ENCODE assay signal across 2 cellular contexts in genomic region chr11:130451261-130452019, GRCh38.
TF ChIP-seq lines count a peak whose summit lies in the region.

No MANE protein-coding gene starts in this region.

TF ChIP-seq in IMR-90, 13 proteins besides CTCF, POLR2A, EP300 and RAD21 (continued from another document):
- TF ChIP-seq USF2 (IDR thresholded peaks at IDR 0.05; ENCODE audit: low read depth, low read length) (no peak), MXI1 (IDR thresholded peaks at IDR 0.05; ENCODE audit: borderline replicate concordance, low read depth, low read length) (no peak), SMC3 (IDR thresholded peaks at IDR 0.05; ENCODE audit: low read depth, low read length) (no peak), RCOR1 (IDR thresholded peaks at IDR 0.05; ENCODE audit: insufficient replicate concordance, low read length) (no peak), ELK1 (IDR thresholded peaks at IDR 0.05; ENCODE audit: borderline replicate concordance, low read depth, low read length) (no peak), FOS (IDR thresholded peaks at IDR 0.05; ENCODE audit: low read depth, low read length) (no peak), NFE2L2 (IDR thresholded peaks at IDR 0.05; ENCODE audit: low read depth, low read length) (no peak), CHD1 (IDR thresholded peaks at IDR 0.05; ENCODE audit: low read depth, low read length) (no peak), MAZ (IDR thresholded peaks at IDR 0.05; ENCODE audit: borderline replicate concordance, low read depth, low read length) (no peak), MAFK (IDR thresholded peaks at IDR 0.05; ENCODE audit: low read depth, low read length) (no peak), BHLHE40 (IDR thresholded peaks at IDR 0.05; ENCODE audit: low read depth, low read length) (no peak)

TF ChIP-seq in WTC11, 78 proteins besides CTCF, POLR2A, EP300 and RAD21 (continued from another document):
- no peak for TF ChIP-seq ZNF281 (CRISPR knock-in tag; IDR thresholded peaks at IDR 0.05)
- no peak for TF ChIP-seq KAT7 (CRISPR knock-in tag; IDR thresholded peaks at IDR 0.05; ENCODE audit: borderline replicate concordance)
- no peak for TF ChIP-seq NFATC4 (CRISPR knock-in tag; IDR thresholded peaks at IDR 0.05)
- no peak for TF ChIP-seq NR2C2 (CRISPR knock-in tag; IDR thresholded peaks at IDR 0.05)
- no peak for TF ChIP-seq FOXP4 (CRISPR knock-in tag; IDR thresholded peaks at IDR 0.05)
- no peak for TF ChIP-seq JAZF1 (CRISPR knock-in tag; IDR thresholded peaks at IDR 0.05)
- TF ChIP-seq SMAD4 (CRISPR knock-in tag; IDR thresholded peaks at IDR 0.05) = no peak
- TF ChIP-seq HMGXB4 (CRISPR knock-in tag; IDR thresholded peaks at IDR 0.05) = no peak
- TF ChIP-seq USF1 (CRISPR knock-in tag; IDR thresholded peaks at IDR 0.05) = no peak
TF ChIP-seq in WTC11: peak in this region for 0.
